In genomic region chr4:86220137-86220536, GRCh38 we compare ENCODE assay signal across 2 cellular contexts.
A peak's percentile ranks its signal among the peaks of the same experiment; 100 is the strongest.
TF ChIP-seq lines count a peak whose summit lies in the region.

No MANE protein-coding gene starts in this region.

TF ChIP-seq in IMR-90, 13 proteins besides CTCF, POLR2A, EP300 and RAD21:
- no peak for TF ChIP-seq MAFK (IDR thresholded peaks at IDR 0.05; ENCODE audit: low read depth, low read length)

TF ChIP-seq in GM12878, 131 proteins besides CTCF, POLR2A, EP300 and RAD21:
- TF ChIP-seq JUNB (IDR thresholded peaks at IDR 0.05) (peak; percentile 8; the same call in 1 of the 2 replicates), HDGF (IDR thresholded peaks at IDR 0.05) (no peak)
